8 cellular contexts compared by ENCODE assay signal in the genomic region with DNA sequence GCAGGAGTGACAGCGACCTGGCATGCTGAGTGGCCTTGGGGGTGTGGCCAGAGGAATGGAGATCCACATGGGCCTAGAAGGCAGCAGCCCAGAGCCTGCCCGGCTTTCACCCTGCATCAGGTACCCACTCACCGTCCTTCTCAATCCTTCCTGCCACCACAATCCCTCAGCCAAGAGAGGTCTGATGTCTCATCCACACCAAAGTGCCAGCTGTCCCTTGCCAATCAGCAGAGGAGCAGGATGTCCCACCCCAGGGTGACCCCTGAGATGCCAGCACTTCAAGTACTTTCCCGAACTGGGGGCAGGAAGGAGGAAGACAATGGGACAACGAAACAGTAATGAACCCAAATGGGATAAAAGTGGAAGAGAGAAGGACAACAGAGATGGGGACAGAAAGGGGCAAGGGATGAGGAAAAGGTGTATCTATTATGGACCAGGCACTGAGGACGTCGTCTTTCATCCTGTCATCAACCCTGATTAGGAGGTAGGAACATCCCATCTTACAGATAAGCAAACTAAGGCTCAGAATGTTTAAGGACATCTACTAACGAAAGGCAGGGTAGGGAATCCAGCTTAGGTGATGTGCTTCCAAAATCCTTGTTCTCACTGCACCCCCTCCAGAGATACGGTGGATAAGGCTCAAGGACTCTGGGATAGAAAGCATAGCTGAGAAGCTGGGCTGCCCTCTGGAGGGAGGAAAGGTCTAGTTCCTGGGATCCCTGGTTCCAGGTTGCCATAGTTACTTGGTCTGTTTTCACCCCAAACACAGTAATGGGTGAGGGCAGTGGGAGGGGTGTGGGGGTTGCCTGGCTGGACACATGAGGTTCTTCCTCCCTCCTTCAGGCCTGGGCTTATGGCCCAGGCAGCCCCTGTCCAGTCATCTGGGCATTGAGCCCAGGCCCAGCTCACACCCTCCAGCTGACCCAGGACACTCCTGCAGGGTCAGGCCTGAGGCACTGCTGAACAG. TPM values are rescaled to one million over a fixed set of nuclear protein-coding genes. Genes with fewer than 3 reads are reported as not detected.
A peak's percentile ranks its signal among the peaks of the same experiment; 100 is the strongest.
DNase-seq lines count a peak whose midpoint lies in the region; ATAC-seq lines count a peak whose summit lies in the region.

No MANE protein-coding gene starts in this region.

- H3K4me1 Mint-ChIP-seq in immature natural killer cell = peaks cover under 1 to 11% of the 10 kb centered on the region in 2 donors

- no peaks in the 10 kb centered on the region for H3K9me3 ChIP-seq in skeletal muscle tissue (ENCODE audit: control insufficient read depth in 3 of 3, low read length in 3 of 3)

- no peak for ATAC-seq in HG02973 (IDR thresholded peaks at IDR 0.05; ENCODE audit: unreplicated experiment)

- peaks cover 3 to 7% (median 4%) of the 10 kb centered on the region in 3 donors for H3K27me3 Mint-ChIP-seq in immature natural killer cell (ENCODE audit: low read depth in 3 of 3)

- no peaks in the 10 kb centered on the region for H3K9me3 Mint-ChIP-seq in immature natural killer cell

- peaks cover 27 to 36% (median 33%) of the 10 kb centered on the region in 3 donors for H3K36me3 ChIP-seq in skeletal muscle tissue (ENCODE audit: control insufficient read depth in 3 of 3, insufficient read depth in 3 of 3, low read length in 3 of 3)

- H3K27me3 ChIP-seq in skeletal muscle tissue (ENCODE audit: control insufficient read depth in 3 of 3, insufficient read depth in 3 of 3, low read length in 3 of 3) = peaks cover 9 to 19% (median 10%) of the 10 kb centered on the region in 3 donors

- peaks cover 0 to 9% (median 4%) of the 10 kb centered on the region in 3 donors for H3K36me3 Mint-ChIP-seq in immature natural killer cell

- H3K4me3 Mint-ChIP-seq in immature natural killer cell = no peak overlapping the region

- peak overlapping the region in 2 of 3 donors; percentile 16 to 41 for H3K9ac ChIP-seq in skeletal muscle tissue (ENCODE audit: low read depth in 1 of 3, low read length in 3 of 3)

- peak overlapping the region; percentile 85 for H3K27ac ChIP-seq in skeletal muscle tissue (ENCODE audit: low read depth, low read length)

- peaks cover 30 to 39% (median 31%) of the 10 kb centered on the region in 3 donors for H3K4me1 ChIP-seq in skeletal muscle tissue (ENCODE audit: control insufficient read depth in 3 of 3, insufficient read depth in 3 of 3, low read length in 3 of 3)

- no peak overlapping the region for H3K4me3 ChIP-seq in skeletal muscle tissue (ENCODE audit: low read length in 3 of 3)

- H3K27ac Mint-ChIP-seq in immature natural killer cell = peak overlapping the region in 5 of 6 donors; percentile 12 to 94 (median 23)

- DNase-seq in HT1080 (ENCODE audit: low read depth) (peak; percentile 79), brain pericyte (ENCODE audit: low read depth, low spot score) (peak; percentile 60), immature natural killer cell (no peak), NCI-H2107 (lab: John Stamatoyannopoulos, UW) (no peak), NCI-H1694 treated with DMSO at 0.1 percent for 48 hours (lab: John Stamatoyannopoulos, UW) (no peak), Kasumi-1 (lab: John Stamatoyannopoulos, UW) (no peak)

RNA-seq across cellular contexts. Expression of gene TNXB, which starts 4.5 kb away (rescaled TPM):
- total RNA-seq in HT1080 (2014; rRNA removed; shearing (Covaris generic)) = 0.10 and 0.37 TPM in 2 replicates
- polyA plus RNA-seq in HT1080 (2015; cell fraction: cytosol; rRNA removed) = 0.02 and 0.08 TPM in 2 replicates
- 0.76 and 0.87 TPM in 2 replicates for polyA plus RNA-seq in HT1080 (2015; cell fraction: nucleus; rRNA removed)
- polyA plus RNA-seq in immature natural killer cell = not detected
- 130 TPM for total RNA-seq in skeletal muscle tissue

RNA-seq across cellular contexts. Expression of gene ATF6B, which starts 14.4 kb away (rescaled TPM):
- 19.5 and 22.6 TPM in 2 replicates for total RNA-seq in HT1080 (2014; rRNA removed; shearing (Covaris generic))
- polyA plus RNA-seq in HT1080 (2015; cell fraction: cytosol; rRNA removed) = 63.5 and 66.3 TPM in 2 replicates
- 220 and 258 TPM in 2 replicates for polyA plus RNA-seq in HT1080 (2015; cell fraction: nucleus; rRNA removed)
- 10 to 100 TPM; 19.1 to 39.6 (median 20.7) TPM for polyA plus RNA-seq in immature natural killer cell
- total RNA-seq in skeletal muscle tissue = 14.1 TPM

RNA-seq across cellular contexts. Expression of gene FKBPL, which starts 16.4 kb away (rescaled TPM):
- 10.4 and 10.5 TPM in 2 replicates for total RNA-seq in HT1080 (2014; rRNA removed; shearing (Covaris generic))
- 4.5 and 6.0 TPM in 2 replicates for polyA plus RNA-seq in HT1080 (2015; cell fraction: cytosol; rRNA removed)
- 3.8 and 5.6 TPM in 2 replicates for polyA plus RNA-seq in HT1080 (2015; cell fraction: nucleus; rRNA removed)
- polyA plus RNA-seq in immature natural killer cell = 1 to 10 TPM; 2.9 to 3.5 (median 3.2) TPM
- 5.7 TPM for total RNA-seq in skeletal muscle tissue

RNA-seq across cellular contexts. Expression of gene PRRT1, which starts 38.1 kb away (rescaled TPM):
- 0.37 TPM in 1 of 2 replicates, not detected in the other for total RNA-seq in HT1080 (2014; rRNA removed; shearing (Covaris generic))
- polyA plus RNA-seq in HT1080 (2015; cell fraction: cytosol; rRNA removed) = 0.23 and 0.85 TPM in 2 replicates
- polyA plus RNA-seq in HT1080 (2015; cell fraction: nucleus; rRNA removed) = 1.5 and 2.1 TPM in 2 replicates
- polyA plus RNA-seq in immature natural killer cell = not detected
- total RNA-seq in skeletal muscle tissue = not detected

RNA-seq across cellular contexts. Expression of gene PPT2, which starts 40.3 kb away (rescaled TPM):
- total RNA-seq in HT1080 (2014; rRNA removed; shearing (Covaris generic)) = 20.4 and 90.2 TPM in 2 replicates
- 16.8 and 20.1 TPM in 2 replicates for polyA plus RNA-seq in HT1080 (2015; cell fraction: cytosol; rRNA removed)
- 31.0 and 34.0 TPM in 2 replicates for polyA plus RNA-seq in HT1080 (2015; cell fraction: nucleus; rRNA removed)
- 10 to 100 TPM; 13.1 to 17.0 (median 16.0) TPM for polyA plus RNA-seq in immature natural killer cell
- 31.3 TPM for total RNA-seq in skeletal muscle tissue

Comparison
In these comparisons a context has a peak if more than half of its experiments do, and no peak if none do; other contexts are left out.
1. DNase-seq: peak in HT1080 (single experiment) and brain pericyte (single experiment); none in immature natural killer cell (0 of 3), NCI-H2107 (single experiment), NCI-H1694 treated with DMSO at 0.1 percent for 48 hours (single experiment) and Kasumi-1 (0 of 2).
2. RNA of gene TNXB, which starts 4.5 kb away (total RNA-seq): 130 TPM in skeletal muscle tissue (single experiment); 0.10 to 0.37 TPM in HT1080; every median in the first group is over 10 times any median in the second.